In the genomic region with DNA sequence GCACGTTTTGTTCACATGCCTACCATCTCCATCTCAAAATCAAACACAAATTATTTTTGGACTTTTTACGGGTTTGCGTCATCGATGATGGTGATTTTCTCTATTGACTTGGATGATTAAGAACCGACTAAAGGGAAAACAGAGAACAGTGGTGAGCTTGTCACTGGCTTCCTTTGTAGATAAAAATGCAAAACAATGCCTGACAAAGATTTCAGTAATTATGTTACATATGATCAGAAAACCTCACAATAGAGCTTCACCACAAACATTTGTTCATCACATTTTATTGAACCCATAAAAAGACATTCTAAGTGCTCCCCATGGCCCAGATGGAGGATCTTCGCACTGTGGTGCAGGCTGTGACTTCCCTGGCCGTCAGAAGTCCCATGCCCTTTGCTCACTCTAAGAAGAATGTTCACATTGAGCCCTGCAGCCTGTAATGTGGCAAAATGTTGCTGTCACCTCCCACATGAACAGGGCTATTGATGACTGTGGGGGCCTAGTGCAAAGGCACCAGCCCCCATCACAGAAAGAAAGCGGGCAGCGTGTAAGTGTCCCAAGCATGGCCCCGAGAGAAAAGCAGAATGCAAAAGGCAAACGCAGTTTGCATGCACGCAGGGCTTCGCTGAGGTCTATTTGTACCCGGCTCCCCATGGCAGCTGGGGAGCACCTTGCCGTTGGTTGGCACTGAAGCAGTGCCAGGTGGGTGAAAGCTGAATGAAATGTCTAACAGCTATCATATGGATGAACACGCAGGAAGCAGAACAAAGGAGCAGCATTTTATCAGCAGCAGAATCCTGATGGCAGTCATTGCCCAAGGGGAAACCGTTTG, we compare ENCODE assay signal across 10 cellular contexts.
A peak's percentile ranks its signal among the peaks of the same experiment; 100 is the strongest.
DNase-seq lines count a peak whose midpoint lies in the region; ATAC-seq and TF ChIP-seq lines count a peak whose summit lies in the region.
"Had no signal": no experiment of that assay in that cellular context is flagged by ENCODE, and none has a peak within 500 bp of the region (broad histone marks: within the 10 kb centered on the region; RNA-seq: fewer than 3 reads in every experiment).

No MANE protein-coding gene starts in this region.

- H3K4me3 Mint-ChIP-seq in activated CD4-positive, alpha-beta T cell treated with anti-CD3 and anti-CD28 coated beads for 36 hours: no peak overlapping the region

- no peaks in the 10 kb centered on the region for H3K27me3 Mint-ChIP-seq in activated CD4-positive, alpha-beta T cell treated with anti-CD3 and anti-CD28 coated beads for 36 hours

- intact Hi-C loops in activated CD4-positive, alpha-beta T cell treated with anti-CD3 and anti-CD28 coated beads for 36 hours (cut with DNase I, micrococcal nuclease): no loop called here

- no peaks in the 10 kb centered on the region for H3K36me3 ChIP-seq in right atrium auricular region

- POLR2A ChIA-PET in activated CD4-positive, alpha-beta T cell treated with anti-CD3 and anti-CD28 coated beads for 36 hours (lab: Charles Lee): no interaction called here

- H3K27me3 ChIP-seq in right atrium auricular region: no peaks in the 10 kb centered on the region

- no peak for DNase-seq in activated CD4-positive, alpha-beta T cell treated with anti-CD3 and anti-CD28 coated beads for 36 hours
- no peak for DNase-seq in activated CD4-positive, alpha-beta T cell treated with anti-CD3 and anti-CD28 coated beads, Interleukin-2, amount 50 U/mL, for 1 hour
- DNase-seq in NCI-H526 treated with DMSO at 0.1 percent for 48 hours (lab: John Stamatoyannopoulos, UW) (peak; percentile 89), medulla oblongata (ENCODE audit: extremely low spot score) (peak; percentile 54), superior temporal gyrus (ENCODE audit: extremely low spot score) (peak; percentile 64), right atrium auricular region (ENCODE audit: low spot score) (no peak), NOMO-1 treated with DMSO at 0.1 percent for 48 hours (lab: John Stamatoyannopoulos, UW; ENCODE audit: unreplicated experiment) (no peak)

- no peak for TF ChIP-seq CTCF in right atrium auricular region (IDR thresholded peaks at IDR 0.05)

- H3K4me1 ChIP-seq in right atrium auricular region: peaks cover 0 to 17% of the 10 kb centered on the region in 2 donors

- CTCF ChIA-PET in activated CD4-positive, alpha-beta T cell treated with anti-CD3 and anti-CD28 coated beads for 36 hours (lab: Charles Lee): interaction anchor here (1.6 kb wide), 1 partner anchor 12 kb away, joined by 4 read pairs; no protein-coding TSS in a partner anchor

- no peak overlapping the region for H3K27ac Mint-ChIP-seq in activated CD4-positive, alpha-beta T cell treated with anti-CD3 and anti-CD28 coated beads for 36 hours

- no peak overlapping the region for H3K27ac ChIP-seq in right atrium auricular region

- H3K4me3 ChIP-seq in right atrium auricular region: no peak overlapping the region
- H3K4me3 ChIP-seq: skin epidermis had no signal

- H3K4me1 Mint-ChIP-seq in activated CD4-positive, alpha-beta T cell treated with anti-CD3 and anti-CD28 coated beads for 36 hours: peaks cover 67% of the 10 kb centered on the region

- H3K9me3 ChIP-seq in right atrium auricular region: no peaks in the 10 kb centered on the region

- peak; percentile 19 for ATAC-seq in activated CD4-positive, alpha-beta T cell treated with anti-CD3 and anti-CD28 coated beads for 36 hours
- no peak for ATAC-seq in GM21526 (IDR thresholded peaks at IDR 0.05; ENCODE audit: low FRiP score, unreplicated experiment)
- ATAC-seq: Right ventricle myocardium inferior had no signal

- H3K36me3 Mint-ChIP-seq in activated CD4-positive, alpha-beta T cell treated with anti-CD3 and anti-CD28 coated beads for 36 hours (ENCODE audit: low read depth): peaks cover 68% of the 10 kb centered on the region

- peaks cover 5% of the 10 kb centered on the region for H3K9me3 Mint-ChIP-seq in activated CD4-positive, alpha-beta T cell treated with anti-CD3 and anti-CD28 coated beads for 36 hours (ENCODE audit: low read depth)

Comparison
In these comparisons a context has a peak if more than half of its experiments do, and no peak if none do; other contexts are left out.
1. DNase-seq: peak in NCI-H526 treated with DMSO at 0.1 percent for 48 hours (single experiment), medulla oblongata (single experiment) and superior temporal gyrus (single experiment); none in activated CD4-positive, alpha-beta T cell treated with anti-CD3 and anti-CD28 coated beads for 36 hours (single experiment), activated CD4-positive, alpha-beta T cell treated with anti-CD3 and anti-CD28 coated beads, Interleukin-2, amount 50 U/mL, for 1 hour (single experiment), right atrium auricular region (single experiment) and NOMO-1 treated with DMSO at 0.1 percent for 48 hours (single experiment).